8 cellular contexts compared by ENCODE assay signal in genomic region chr1:20785907-20786309, GRCh38. TPM values are rescaled to one million over a fixed set of nuclear protein-coding genes. Genes with fewer than 3 reads are reported as not detected.
DNase-seq lines count a peak whose midpoint lies in the region; ATAC-seq and TF ChIP-seq lines count a peak whose summit lies in the region.

No MANE protein-coding gene starts in this region.

- peaks cover 13% of the 10 kb centered on the region for H3K4me1 ChIP-seq in foreskin keratinocyte
- peaks cover 37 to 48% of the 10 kb centered on the region in 2 donors for H3K4me1 ChIP-seq in gastrocnemius medialis

- H3K9me3 Mint-ChIP-seq in Calu3 (ENCODE audit: low read depth, unreplicated experiment): no peaks in the 10 kb centered on the region

- peak overlapping the region; percentile 100 for H3K4me3 ChIP-seq in H7 (ENCODE audit: insufficient read depth, low read depth, low read length)
- H3K4me3 ChIP-seq in gastrocnemius medialis: peak overlapping the region; percentile 76 to 93 (median 86)

- H3K4me3 Mint-ChIP-seq in Calu3 (ENCODE audit: low read depth, unreplicated experiment): peak overlapping the region; percentile 98

- H3K27ac ChIP-seq in VCaP (peak overlapping the region; percentile 92), foreskin keratinocyte (peak overlapping the region; percentile 80), gastrocnemius medialis (peak overlapping the region; percentile 95 to 98 (median 98))

- H3K4me1 Mint-ChIP-seq in Calu3 (ENCODE audit: low read depth, unreplicated experiment): no peaks in the 10 kb centered on the region

- H3K36me3 Mint-ChIP-seq in Calu3 (ENCODE audit: insufficient read depth, unreplicated experiment): peaks cover 38% of the 10 kb centered on the region

- H3K36me3 ChIP-seq in H7 (replicated peaks; ENCODE audit: control insufficient read depth, insufficient read depth, low read length): no peaks in the 10 kb centered on the region
- H3K36me3 ChIP-seq in gastrocnemius medialis: no peaks in the 10 kb centered on the region

- CTCF ChIA-PET in Calu3 (lab: Charles Lee): interaction anchor here (0.6 to 1.2 kb wide), 2 partner anchors 79 to 409 kb away, joined by 4 read pairs; no protein-coding TSS in a partner anchor

- no TSS peak for BruUV-seq in Calu3 (replicated peaks; lab: Mats Ljungman, UMichigan)

- H3K9me3 ChIP-seq in gastrocnemius medialis: no peaks in the 10 kb centered on the region

- ATAC-seq in foreskin keratinocyte: no peak
- ATAC-seq in gastrocnemius medialis: peak; percentile 1 to 5

- in situ Hi-C loops in gastrocnemius medialis (cut with MboI; ENCODE audit: low sequenced_read_pairs in 4 of 4): no loop called here

- no peaks in the 10 kb centered on the region for H3K27me3 ChIP-seq in H7 (ENCODE audit: control insufficient read depth, insufficient read depth, low read length)
- H3K27me3 ChIP-seq in foreskin keratinocyte: no peaks in the 10 kb centered on the region
- H3K27me3 ChIP-seq in gastrocnemius medialis: no peaks in the 10 kb centered on the region

- no peak for TF ChIP-seq CTCF in Calu3 (IDR thresholded peaks at IDR 0.05; ENCODE audit: unreplicated experiment)
- TF ChIP-seq CTCF in VCaP (conservative IDR thresholded peaks at IDR 0.05): no peak
- no peak for TF ChIP-seq CTCF in foreskin keratinocyte (conservative IDR thresholded peaks at IDR 0.05)
- TF ChIP-seq CTCF in gastrocnemius medialis (IDR thresholded peaks at IDR 0.05 in 4 of 5, conservative IDR thresholded peaks at IDR 0.05 in 1 of 5): no peak

- no peaks in the 10 kb centered on the region for H3K27me3 Mint-ChIP-seq in Calu3 (ENCODE audit: unreplicated experiment)

- intact Hi-C loops in Calu3 (cut with micrococcal nuclease; ENCODE audit: unreplicated experiment) (no loop called here), gastrocnemius medialis (cut with DNase I; ENCODE audit: low total_unique reads) (loop anchor here (1.0 to 5.0 kb wide), 2 partner anchors 54 to 89 kb away; partner anchors contain the start of gene SH2D5)

- TF ChIP-seq POLR2A in gastrocnemius medialis (IDR thresholded peaks at IDR 0.05): no peak

- DNase-seq in Calu3: no peak
- DNase-seq in H7: no peak
- DNase-seq in foreskin keratinocyte: peak in 1 of 2 donors; percentile 4
- DNase-seq in gastrocnemius medialis: no peak
- DNase-seq in stimulated activated CD4-positive, alpha-beta T cell treated with anti-CD3 and anti-CD28 coated beads, Interleukin-2, amount 100 ng/mL, for 48 hours: no peak
- DNase-seq in activated CD8-positive, alpha-beta memory T cell treated with anti-CD3 and anti-CD28 coated beads for 24 hours: no peak
- no peak for DNase-seq in SHP77 (lab: John Stamatoyannopoulos, UW)

- H3K27ac Mint-ChIP-seq in Calu3 (ENCODE audit: unreplicated experiment): peak overlapping the region; percentile 94

RNA-seq across cellular contexts. Expression of gene HP1BP3, which starts 1.2 kb away (rescaled TPM):
- 229 and 247 TPM in 2 replicates for total RNA-seq in Calu3 (2022)
- 119 and 137 TPM in 2 replicates for total RNA-seq in H7 (2014; rRNA removed; shearing (Covaris generic))
- total RNA-seq in foreskin keratinocyte: 160 and 176 TPM in 2 replicates
- 34.0 and 39.7 TPM in 2 replicates for polyA plus RNA-seq in foreskin keratinocyte
- total RNA-seq in gastrocnemius medialis: 100 to 1,000 TPM in 2 of 4 donors, 10 to 100 TPM in 2; 73.9 to 121 (median 108) TPM

RNA-seq across cellular contexts. Expression of gene SH2D5, which starts 53.4 kb away (rescaled TPM):
- total RNA-seq in Calu3 (2022) (2.7 and 3.8 TPM in 2 replicates), foreskin keratinocyte (146 and 157 TPM in 2 replicates), gastrocnemius medialis (under 1 TPM in 1 of 4 donors, not detected in 3; 0.53 TPM)
- total RNA-seq in H7 (2014; rRNA removed; shearing (Covaris generic)): 8.3 and 9.0 TPM in 2 replicates
- 85.3 and 105 TPM in 2 replicates for polyA plus RNA-seq in foreskin keratinocyte

Comparison
In these comparisons a context has a peak if more than half of its experiments do, and no peak if none do; other contexts are left out.
1. RNA of gene SH2D5, which starts 53.4 kb away (total RNA-seq): 146 to 157 TPM in foreskin keratinocyte; 8.3 to 9.0 TPM in H7, 2.7 to 3.8 TPM in Calu3 and 0.53 TPM in gastrocnemius medialis; every median in the first group is over 10 times any median in the second.
2. Peak in every context shown above with its lines, with median percentiles within 50 percentile points of each other: H3K27ac ChIP-seq.